Comparison of ENCODE assay signal across 14 cellular contexts in genomic region chr20:63433756-63434531, GRCh38. TPM values are rescaled to one million over a fixed set of nuclear protein-coding genes. Genes with fewer than 3 reads are reported as not detected.
DNase-seq lines count a peak whose midpoint lies in the region; ATAC-seq and TF ChIP-seq lines count a peak whose summit lies in the region.
"Had no signal": no experiment of that assay in that cellular context is flagged by ENCODE, and none has a peak within 500 bp of the region (broad histone marks: within the 10 kb centered on the region; RNA-seq: fewer than 3 reads in every experiment).

No MANE protein-coding gene starts in this region.

- H3K23ac ChIP-seq in H9 (ENCODE audit: insufficient read length, low read depth, low read length) (no peak overlapping the region), neuronal stem cell (ENCODE audit: low read depth, low read length, poor library complexity) (peak overlapping the region; percentile 70)

- peaks cover 9% of the 10 kb centered on the region for H3K27me3 Mint-ChIP-seq in activated naive CD8-positive, alpha-beta T cell treated with anti-CD3 and anti-CD28 coated beads for 36 hours
- H3K27me3 Mint-ChIP-seq in activated naive CD8-positive, alpha-beta T cell treated with anti-CD3 and anti-CD28 coated beads, Interleukin-2, amount 50 U/mL, for 24 hours = peaks cover 20% of the 10 kb centered on the region
- no peaks in the 10 kb centered on the region for H3K27me3 Mint-ChIP-seq in H9 (ENCODE audit: low read depth)
- H3K27me3 Mint-ChIP-seq in activated T-helper 17 cell treated with anti-CD3 and anti-CD28 coated beads, Interleukin-2, amount 50 U/mL, for 72 hours = no peaks in the 10 kb centered on the region

- peak overlapping the region; percentile 2 for H2AK5ac ChIP-seq in H9 (ENCODE audit: insufficient read length, low read length)
- H2AK5ac ChIP-seq in neuronal stem cell (ENCODE audit: low read depth, low read length) = peak overlapping the region; percentile 96

- no CpG with 5 or more reads among the region's 39 CpGs for WGBS in H9 (ENCODE audit: extremely low coverage, insufficient read length, low lambda C conversion rate)
- WGBS in neuronal stem cell (ENCODE audit: extremely low coverage in 2 of 2, insufficient read length in 2 of 2, insufficient replicate concordance in 1 of 2), 2 donors = no CpG with 5 or more reads among the region's 39 CpGs

- no peak overlapping the region for H3K56ac ChIP-seq in H9 (ENCODE audit: insufficient read length, low read depth, low read length)

- peaks cover 3 to 52% of the 10 kb centered on the region in 2 donors for H3K36me3 ChIP-seq in neuronal stem cell (replicated peaks in 1 of 2; ENCODE audit: control insufficient read depth in 2 of 2, insufficient read depth in 2 of 2, low read length in 2 of 2)
- H3K36me3 ChIP-seq: lower lobe of right lung had no signal

- H3K4me1 Mint-ChIP-seq in activated naive CD8-positive, alpha-beta T cell treated with anti-CD3 and anti-CD28 coated beads for 36 hours = peaks cover 6% of the 10 kb centered on the region
- H3K4me1 Mint-ChIP-seq in activated naive CD8-positive, alpha-beta T cell treated with anti-CD3 and anti-CD28 coated beads, Interleukin-2, amount 50 U/mL, for 24 hours = peaks cover 11% of the 10 kb centered on the region
- peaks cover 16 to 30% of the 10 kb centered on the region in 2 experiments for H3K4me1 Mint-ChIP-seq in H9
- H3K4me1 Mint-ChIP-seq in activated T-helper 17 cell treated with anti-CD3 and anti-CD28 coated beads, Interleukin-2, amount 50 U/mL, for 72 hours = peaks cover 12% of the 10 kb centered on the region
- H3K4me1 Mint-ChIP-seq: endodermal cell had no signal

- H3K4ac ChIP-seq in H9 (ENCODE audit: low read depth, low read length) = peak overlapping the region; percentile 27; the same call in 1 of the 2 replicates
- H3K4ac ChIP-seq in neuronal stem cell (ENCODE audit: low read length) = peak overlapping the region; percentile 90

- H2BK5ac ChIP-seq in H9 (ENCODE audit: insufficient read length, low read length) (no peak overlapping the region), neuronal stem cell (ENCODE audit: low read length) (peak overlapping the region; percentile 40)

- H4K8ac ChIP-seq in H9 (replicated peaks; ENCODE audit: insufficient read length, low read depth, low read length) (no peak overlapping the region), neuronal stem cell (ENCODE audit: low read depth, low read length) (peak overlapping the region; percentile 0)

- no peaks in the 10 kb centered on the region for H3K9me3 Mint-ChIP-seq in activated naive CD8-positive, alpha-beta T cell treated with anti-CD3 and anti-CD28 coated beads for 36 hours
- no peaks in the 10 kb centered on the region for H3K9me3 Mint-ChIP-seq in activated naive CD8-positive, alpha-beta T cell treated with anti-CD3 and anti-CD28 coated beads, Interleukin-2, amount 50 U/mL, for 24 hours
- H3K9me3 Mint-ChIP-seq in H9 = no peaks in the 10 kb centered on the region; a peak in 1 of 5 replicates
- no peaks in the 10 kb centered on the region for H3K9me3 Mint-ChIP-seq in activated T-helper 17 cell treated with anti-CD3 and anti-CD28 coated beads, Interleukin-2, amount 50 U/mL, for 72 hours
- H3K9me3 Mint-ChIP-seq: natural killer cell treated with Interleukin-12 subunit alpha and Interleukin-12 subunit beta and Interleukin-15 and Interleukin-18, amount 100 ng/mL, for 72 hours had no signal

- H3K9me3 ChIP-seq in H9 (ENCODE audit: control insufficient read depth, low read depth, low read length) = no peaks in the 10 kb centered on the region
- no peaks in the 10 kb centered on the region for H3K9me3 ChIP-seq in neuronal stem cell (replicated peaks in 1 of 2; ENCODE audit: control insufficient read depth in 2 of 2, insufficient read depth in 1 of 2, low read depth in 1 of 2, low read length in 2 of 2)
- H3K9me3 ChIP-seq: lower lobe of right lung had no signal

- H3K27ac ChIP-seq in H9 (ENCODE audit: insufficient read length, low read depth, low read length) (no peak overlapping the region), neuronal stem cell (replicated peaks; ENCODE audit: low read length) (no peak overlapping the region)
- H3K27ac ChIP-seq: GM23248, lower lobe of right lung had no signal

- H3K14ac ChIP-seq in H9 (ENCODE audit: insufficient read depth, low read length) (no peak overlapping the region; the same call in 1 of the 2 replicates), neuronal stem cell (ENCODE audit: low read length) (no peak overlapping the region)

- no peaks in the 10 kb centered on the region for H3K36me3 Mint-ChIP-seq in activated naive CD8-positive, alpha-beta T cell treated with anti-CD3 and anti-CD28 coated beads for 36 hours
- H3K36me3 Mint-ChIP-seq in activated naive CD8-positive, alpha-beta T cell treated with anti-CD3 and anti-CD28 coated beads, Interleukin-2, amount 50 U/mL, for 24 hours (ENCODE audit: low read depth) = no peaks in the 10 kb centered on the region
- peaks cover 3 to 19% (median 17%) of the 10 kb centered on the region in 3 experiments for H3K36me3 Mint-ChIP-seq in H9 (ENCODE audit: insufficient read depth in 1 of 3, low read depth in 3 of 3)
- H3K36me3 Mint-ChIP-seq in activated T-helper 17 cell treated with anti-CD3 and anti-CD28 coated beads, Interleukin-2, amount 50 U/mL, for 72 hours (ENCODE audit: low read depth) = no peaks in the 10 kb centered on the region
- H3K36me3 Mint-ChIP-seq: natural killer cell treated with Interleukin-12 subunit alpha and Interleukin-12 subunit beta and Interleukin-15 and Interleukin-18, amount 100 ng/mL, for 72 hours had no signal

- H3K4me3 Mint-ChIP-seq in activated naive CD8-positive, alpha-beta T cell treated with anti-CD3 and anti-CD28 coated beads for 36 hours = no peak overlapping the region
- no peak overlapping the region for H3K4me3 Mint-ChIP-seq in activated naive CD8-positive, alpha-beta T cell treated with anti-CD3 and anti-CD28 coated beads, Interleukin-2, amount 50 U/mL, for 24 hours
- no peak overlapping the region; a peak in 1 of 5 replicates for H3K4me3 Mint-ChIP-seq in H9
- peak overlapping the region; percentile 60 for H3K4me3 Mint-ChIP-seq in activated T-helper 17 cell treated with anti-CD3 and anti-CD28 coated beads, Interleukin-2, amount 50 U/mL, for 72 hours
- H3K4me3 Mint-ChIP-seq: endodermal cell had no signal

- no peak overlapping the region for H2AFZ ChIP-seq in H9 (ENCODE audit: low read length)
- no peak overlapping the region for H2AFZ ChIP-seq in neuronal stem cell (ENCODE audit: low read length)
- H2AFZ ChIP-seq: GM23248 had no signal

- peak overlapping the region; percentile 39 for H3K27ac Mint-ChIP-seq in activated naive CD8-positive, alpha-beta T cell treated with anti-CD3 and anti-CD28 coated beads for 36 hours
- no peak overlapping the region for H3K27ac Mint-ChIP-seq in activated naive CD8-positive, alpha-beta T cell treated with anti-CD3 and anti-CD28 coated beads, Interleukin-2, amount 50 U/mL, for 24 hours
- peak overlapping the region; percentile 82 to 87 (median 82); a peak in 6 of 7 replicates for H3K27ac Mint-ChIP-seq in H9
- no peak overlapping the region for H3K27ac Mint-ChIP-seq in activated T-helper 17 cell treated with anti-CD3 and anti-CD28 coated beads, Interleukin-2, amount 50 U/mL, for 72 hours
- H3K27ac Mint-ChIP-seq: natural killer cell treated with Interleukin-12 subunit alpha and Interleukin-12 subunit beta and Interleukin-15 and Interleukin-18, amount 100 ng/mL, for 72 hours had no signal

- no peak overlapping the region for H3T11ph ChIP-seq in H9 (ENCODE audit: low read length)

- H2BK12ac ChIP-seq in H9 (ENCODE audit: insufficient read length, low read depth, low read length) (peak overlapping the region; percentile 75), neuronal stem cell (ENCODE audit: low read length) (no peak overlapping the region)

- H3K18ac ChIP-seq in H9 (ENCODE audit: insufficient read length, low read depth, low read length) (peak overlapping the region; percentile 77), neuronal stem cell (ENCODE audit: low read length) (peak overlapping the region; percentile 91)

- H4K20me1 ChIP-seq in H9 (ENCODE audit: control insufficient read depth, insufficient read depth, insufficient read length) = no peaks in the 10 kb centered on the region

- ATAC-seq in activated naive CD8-positive, alpha-beta T cell treated with anti-CD3 and anti-CD28 coated beads, Interleukin-2, amount 50 U/mL, for 24 hours = no peak
- ATAC-seq in activated T-helper 17 cell treated with anti-CD3 and anti-CD28 coated beads, Interleukin-2, amount 50 U/mL, for 72 hours (replicated peaks) = peak; percentile 31

- TF ChIP-seq CTCF in H9 (conservative IDR thresholded peaks at IDR 0.05) = no peak

- H3K4me2 ChIP-seq in H9 (ENCODE audit: insufficient read depth, insufficient read length, low read length) (no peak overlapping the region), neuronal stem cell (ENCODE audit: insufficient read depth, low read length, poor library complexity, severe bottlenecking) (no peak overlapping the region)

- no peak for DNase-seq in activated naive CD8-positive, alpha-beta T cell treated with anti-CD3 and anti-CD28 coated beads for 36 hours
- no peak for DNase-seq in activated naive CD8-positive, alpha-beta T cell treated with anti-CD3 and anti-CD28 coated beads, Interleukin-2, amount 50 U/mL, for 24 hours
- DNase-seq in H9 (no peak), neuronal stem cell (ENCODE audit: low spot score) (no peak), glomerular visceral epithelial cell (ENCODE audit: extremely low spot score) (no peak), middle frontal gyrus (ENCODE audit: extremely low spot score, low spot score) (no peak), HT-29 (ENCODE audit: low spot score) (no peak)
- DNase-seq: NCI-H510A had no signal

- H3K79me1 ChIP-seq in H9 (ENCODE audit: insufficient read depth, low read depth, low read length, poor library complexity, severe bottlenecking) (no peaks in the 10 kb centered on the region), neuronal stem cell (ENCODE audit: low read depth, low read length) (peaks cover 4% of the 10 kb centered on the region)

- no peaks in the 10 kb centered on the region for H3K23me2 ChIP-seq in H9 (ENCODE audit: insufficient read length, low read depth, low read length, poor library complexity, severe bottlenecking)

- no peak overlapping the region for H2BK20ac ChIP-seq in H9 (ENCODE audit: low read depth, low read length, poor library complexity, severe bottlenecking)

- H3K4me1 ChIP-seq in H9 (ENCODE audit: insufficient read depth, low read length) (no peaks in the 10 kb centered on the region; the same call in 1 of the 2 replicates), neuronal stem cell (ENCODE audit: control insufficient read depth in 2 of 2, insufficient read depth in 1 of 2, low read depth in 1 of 2, low read length in 2 of 2) (peaks cover 3% of the 10 kb centered on the region in 2 donors)
- H3K4me1 ChIP-seq: lower lobe of right lung had no signal

- H2BK15ac ChIP-seq in H9 (ENCODE audit: low read depth, low read length) (no peak overlapping the region; the same call in 1 of the 2 replicates), neuronal stem cell (ENCODE audit: low read length) (peak overlapping the region; percentile 85)

- H2BK120ac ChIP-seq in H9 (ENCODE audit: low read depth, low read length, poor library complexity, severe bottlenecking) (no peak overlapping the region), neuronal stem cell (ENCODE audit: low read depth, low read length) (no peak overlapping the region)

- H4K5ac ChIP-seq in H9 (ENCODE audit: insufficient read length, low read depth, low read length) = no peak overlapping the region

- peak overlapping the region; percentile 64 for H4K91ac ChIP-seq in H9 (ENCODE audit: insufficient read length, low read depth, low read length)
- no peak overlapping the region for H4K91ac ChIP-seq in neuronal stem cell (ENCODE audit: low read depth, low read length, poor library complexity)

- H3K4me3 ChIP-seq in neuronal stem cell (ENCODE audit: low read length in 2 of 2) = no peak overlapping the region
- H3K4me3 ChIP-seq: GM23248, lower lobe of right lung had no signal

- H3K79me2 ChIP-seq in H9 (ENCODE audit: insufficient read depth, low read length) = no peaks in the 10 kb centered on the region

- H3K27me3 ChIP-seq in H9 (ENCODE audit: insufficient read depth, low read length) (no peaks in the 10 kb centered on the region), neuronal stem cell (ENCODE audit: control insufficient read depth in 3 of 3, insufficient read depth in 3 of 3, low read depth in 1 of 3, low read length in 3 of 3) (no peaks in the 10 kb centered on the region)

- H3K9ac ChIP-seq in H9 (ENCODE audit: extremely low read depth, insufficient read length, low read length) = no peak overlapping the region
- peak overlapping the region; percentile 45 for H3K9ac ChIP-seq in neuronal stem cell (ENCODE audit: low read depth, low read length, poor library complexity)
- H3K9ac ChIP-seq: GM23248 had no signal

RNA-seq across cellular contexts. Expression of gene KCNQ2, which starts 38.5 kb away (rescaled TPM):
- total RNA-seq in activated naive CD8-positive, alpha-beta T cell treated with anti-CD3 and anti-CD28 coated beads for 36 hours = under 1 TPM in 1 of 2 experiments, not detected in 1; 0.19 TPM
- 69.2 and 71.5 TPM in 2 replicates for total RNA-seq in H9 (2021)
- under 1 TPM in 1 of 2 donors, not detected in 1; 0.66 TPM for total RNA-seq in activated T-helper 17 cell treated with anti-CD3 and anti-CD28 coated beads, Interleukin-2, amount 50 U/mL, for 72 hours
- polyA plus RNA-seq in neuronal stem cell (2013, experiment 1 of 2) = 79.3 TPM
- polyA plus RNA-seq in neuronal stem cell (2013, experiment 2 of 2) = 73.4 TPM
- total RNA-seq in HT-29 (2014; rRNA removed; shearing (Covaris generic)) = 0.08 and 0.13 TPM in 2 replicates
- total RNA-seq: GM23248; lower lobe of right lung; natural killer cell treated with Interleukin-12 subunit alpha and Interleukin-12 subunit beta and Interleukin-15 and Interleukin-18, amount 100 ng/mL, for 72 hours; subcutaneous adipose tissue had no signal

Comparison
In these comparisons a context has a peak if more than half of its experiments do, and no peak if none do; other contexts are left out.
1. H3K27ac Mint-ChIP-seq: peak in activated naive CD8-positive, alpha-beta T cell treated with anti-CD3 and anti-CD28 coated beads for 36 hours (single experiment) and H9 (3 of 3); none in activated naive CD8-positive, alpha-beta T cell treated with anti-CD3 and anti-CD28 coated beads, Interleukin-2, amount 50 U/mL, for 24 hours (single experiment) and activated T-helper 17 cell treated with anti-CD3 and anti-CD28 coated beads, Interleukin-2, amount 50 U/mL, for 72 hours (single experiment).
2. RNA of gene KCNQ2, which starts 38.5 kb away (total RNA-seq): 69.2 to 71.5 TPM in H9; 0.66 TPM in activated T-helper 17 cell treated with anti-CD3 and anti-CD28 coated beads, Interleukin-2, amount 50 U/mL, for 72 hours, 0.19 TPM in activated naive CD8-positive, alpha-beta T cell treated with anti-CD3 and anti-CD28 coated beads for 36 hours and 0.08 to 0.13 TPM in HT-29; every median in the first group is over 10 times any median in the second.